ENCODE assay signal across 8 cellular contexts in genomic region chr1:151164732-151165280, GRCh38. TPM values are rescaled to one million over a fixed set of nuclear protein-coding genes. Genes with fewer than 3 reads are reported as not detected.
A peak's percentile ranks its signal among the peaks of the same experiment; 100 is the strongest.
DNase-seq lines count a peak whose midpoint lies in the region; ATAC-seq and TF ChIP-seq lines count a peak whose summit lies in the region.

No MANE protein-coding gene starts in this region.

- H3K9me3 Mint-ChIP-seq in activated CD4-positive, alpha-beta memory T cell treated with anti-CD3 and anti-CD28 coated beads, Interleukin-2, amount 10 ng/mL, durations not matched to agents 7 days and 5 days, result no peaks in the 10 kb centered on the region

- peaks cover 65% of the 10 kb centered on the region for H3K4me1 Mint-ChIP-seq in activated CD4-positive, alpha-beta memory T cell treated with anti-CD3 and anti-CD28 coated beads, Interleukin-2, amount 10 ng/mL, durations not matched to agents 7 days and 5 days

- H3K27ac Mint-ChIP-seq in activated CD4-positive, alpha-beta memory T cell treated with anti-CD3 and anti-CD28 coated beads, Interleukin-2, amount 10 ng/mL, durations not matched to agents 7 days and 5 days, result peak overlapping the region; percentile 83

- no peak for TF ChIP-seq CTCF in GM12875 (IDR thresholded peaks at IDR 0.05; ENCODE audit: borderline replicate concordance, insufficient read depth, low read depth, low read length)
- TF ChIP-seq CTCF in heart left ventricle (IDR thresholded peaks at IDR 0.05), result peak in 1 of 12 donors; percentile 6
- no peak for TF ChIP-seq CTCF in sigmoid colon (IDR thresholded peaks at IDR 0.05)

- WGBS in heart left ventricle, 4 donors, result 15 to 27% (median 19%) methylated on average over 10 to 11 of the region's 11 CpGs
- WGBS in sigmoid colon, 2 donors, result 19 to 52% methylated on average over 11 of the region's 11 CpGs

- no peaks in the 10 kb centered on the region for H3K27me3 Mint-ChIP-seq in activated CD4-positive, alpha-beta memory T cell treated with anti-CD3 and anti-CD28 coated beads, Interleukin-2, amount 10 ng/mL, durations not matched to agents 7 days and 5 days

- H3K36me3 Mint-ChIP-seq in activated CD4-positive, alpha-beta memory T cell treated with anti-CD3 and anti-CD28 coated beads, Interleukin-2, amount 10 ng/mL, durations not matched to agents 7 days and 5 days (ENCODE audit: low read depth), result peaks cover 51% of the 10 kb centered on the region

- H3K36me3 ChIP-seq in heart left ventricle (peaks cover 0 to 66% (median 50%) of the 10 kb centered on the region in 9 donors), sigmoid colon (peaks cover 0 to 56% (median 18%) of the 10 kb centered on the region in 4 donors)

- TF ChIP-seq EP300 in sigmoid colon (IDR thresholded peaks at IDR 0.05), result no peak

- H3K4me3 Mint-ChIP-seq in activated CD4-positive, alpha-beta memory T cell treated with anti-CD3 and anti-CD28 coated beads, Interleukin-2, amount 10 ng/mL, durations not matched to agents 7 days and 5 days, result peak overlapping the region; percentile 85

- H3K4me3 ChIP-seq in GM12875 (ENCODE audit: low read depth, low read length), result peak overlapping the region; percentile 51
- H3K4me3 ChIP-seq in heart left ventricle, result peak overlapping the region; percentile 58 to 91 (median 82)
- H3K4me3 ChIP-seq in sigmoid colon, result peak overlapping the region; percentile 56 to 84 (median 78)

- peak overlapping the region; percentile 73 to 96 (median 93) for H3K27ac ChIP-seq in heart left ventricle
- peak overlapping the region; percentile 84 to 93 (median 92) for H3K27ac ChIP-seq in sigmoid colon

- peaks cover 4 to 52% (median 27%) of the 10 kb centered on the region in 12 donors for H3K4me1 ChIP-seq in heart left ventricle
- peaks cover 0 to 37% (median 26%) of the 10 kb centered on the region in 4 donors for H3K4me1 ChIP-seq in sigmoid colon

- TF ChIP-seq POLR2A in heart left ventricle (IDR thresholded peaks at IDR 0.05), result no peak
- no peak for TF ChIP-seq POLR2A in sigmoid colon (IDR thresholded peaks at IDR 0.05)

- POLR2A ChIA-PET in activated CD4-positive, alpha-beta memory T cell treated with anti-CD3 and anti-CD28 coated beads, Interleukin-2, amount 10 ng/mL, durations not matched to agents 7 days and 5 days (lab: Charles Lee), result interaction anchor here (1.1 to 4.3 kb wide), 4 partner anchors 8 to 158 kb away, joined by 3 to 37 read pairs (median 21); partner anchors contain the start of genes MINDY1, TNFAIP8L2 and VPS72

- CTCF ChIA-PET in activated CD4-positive, alpha-beta memory T cell treated with anti-CD3 and anti-CD28 coated beads, Interleukin-2, amount 10 ng/mL, durations not matched to agents 7 days and 5 days (lab: Charles Lee), result interaction anchor here (0.8 to 2.4 kb wide), 3 partner anchors 8 to 65 kb away, joined by 3 to 10 read pairs (median 5); partner anchors contain the start of gene TNFAIP8L2

- no peaks in the 10 kb centered on the region for H3K9me3 ChIP-seq in heart left ventricle
- no peaks in the 10 kb centered on the region for H3K9me3 ChIP-seq in sigmoid colon

- no peak for DNase-seq in activated CD4-positive, alpha-beta memory T cell treated with anti-CD3 and anti-CD28 coated beads, Interleukin-2, amount 10 ng/mL, durations not matched to agents 7 days and 5 days
- DNase-seq in heart left ventricle (no peak), sigmoid colon (no peak), retina (no peak), GF-D8 (lab: John Stamatoyannopoulos, UW) (no peak)

- ATAC-seq in heart left ventricle (peak; percentile 3 to 20 (median 15)), HG03139 (IDR thresholded peaks at IDR 0.05; ENCODE audit: unreplicated experiment) (no peak), HG02610 (IDR thresholded peaks at IDR 0.05; ENCODE audit: unreplicated experiment) (no peak)

- H3K27me3 ChIP-seq in heart left ventricle (no peaks in the 10 kb centered on the region), sigmoid colon (no peaks in the 10 kb centered on the region)

- intact Hi-C loops in heart left ventricle (cut with DNase I) (loop anchor here in 1 of 10 donors (2.0 kb wide), 1 partner anchor 18 kb away; the partner anchor contains the start of gene SEMA6C), sigmoid colon (cut with DNase I) (loop anchor here (2.0 kb wide), 1 partner anchor 18 kb away; the partner anchor contains the start of gene SEMA6C)

RNA-seq across cellular contexts. Expression of gene LYSMD1, which starts 0.9 kb away (rescaled TPM):
- total RNA-seq in activated CD4-positive, alpha-beta memory T cell treated with anti-CD3 and anti-CD28 coated beads, Interleukin-2, amount 10 ng/mL, durations not matched to agents 7 days and 5 days, result 1 to 10 TPM; 2.0 to 2.1 TPM
- total RNA-seq in heart left ventricle (10 to 100 TPM; 10.1 to 26.8 (median 13.0) TPM), sigmoid colon (10 to 100 TPM; 15.5 to 22.7 (median 19.0) TPM)
- polyA plus RNA-seq in heart left ventricle (10 to 100 TPM in 1 of 2 donors, 1 to 10 TPM in 1; 6.8 to 14.7 TPM), sigmoid colon (1 to 10 TPM; 4.2 to 7.9 (median 7.8) TPM)

RNA-seq across cellular contexts. Expression of gene SCNM1, which starts 1.1 kb away (rescaled TPM):
- 10 to 100 TPM; 63.5 to 67.9 TPM for total RNA-seq in activated CD4-positive, alpha-beta memory T cell treated with anti-CD3 and anti-CD28 coated beads, Interleukin-2, amount 10 ng/mL, durations not matched to agents 7 days and 5 days
- 10 to 100 TPM; 11.5 to 28.4 (median 17.5) TPM for total RNA-seq in heart left ventricle
- polyA plus RNA-seq in heart left ventricle, result 10 to 100 TPM; 33.0 to 44.4 TPM
- total RNA-seq in sigmoid colon, result 10 to 100 TPM; 17.5 to 24.2 (median 19.8) TPM
- 10 to 100 TPM; 35.4 to 42.4 (median 35.6) TPM for polyA plus RNA-seq in sigmoid colon

RNA-seq across cellular contexts. Expression of gene TNFAIP8L2, which starts 8.4 kb away (rescaled TPM):
- total RNA-seq in activated CD4-positive, alpha-beta memory T cell treated with anti-CD3 and anti-CD28 coated beads, Interleukin-2, amount 10 ng/mL, durations not matched to agents 7 days and 5 days, result 10 to 100 TPM; 31.2 to 32.0 TPM
- total RNA-seq in heart left ventricle (1 to 10 TPM in 6 of 9 donors, under 1 TPM in 3; 0.49 to 7.9 (median 1.3) TPM), sigmoid colon (1 to 10 TPM; 1.9 to 9.5 (median 7.5) TPM)
- polyA plus RNA-seq in heart left ventricle (1 to 10 TPM; 1.6 to 2.0 TPM), sigmoid colon (10 to 100 TPM; 11.4 to 12.7 (median 12.6) TPM)

RNA-seq across cellular contexts. Expression of gene TMOD4, which starts 11.0 kb away (rescaled TPM):
- 1 to 10 TPM; 1.5 to 1.9 TPM for total RNA-seq in activated CD4-positive, alpha-beta memory T cell treated with anti-CD3 and anti-CD28 coated beads, Interleukin-2, amount 10 ng/mL, durations not matched to agents 7 days and 5 days
- total RNA-seq in heart left ventricle (under 1 TPM in 3 of 9 donors, not detected in 6; 0.37 to 0.61 (median 0.50) TPM), sigmoid colon (1 to 10 TPM in 1 of 4 donors, not detected in 3; 1.1 TPM)
- polyA plus RNA-seq in heart left ventricle (not detected), sigmoid colon (1 to 10 TPM in 1 of 3 donors, under 1 TPM in 1, not detected in 1; 0.07 to 2.1 TPM)

RNA-seq across cellular contexts. Expression of gene SEMA6C, which starts 18.4 kb away (rescaled TPM):
- 1 to 10 TPM; 1.8 to 2.3 TPM for total RNA-seq in activated CD4-positive, alpha-beta memory T cell treated with anti-CD3 and anti-CD28 coated beads, Interleukin-2, amount 10 ng/mL, durations not matched to agents 7 days and 5 days
- total RNA-seq in heart left ventricle (10 to 100 TPM; 36.4 to 97.1 (median 50.8) TPM), sigmoid colon (10 to 100 TPM in 2 of 4 donors, 1 to 10 TPM in 2; 5.0 to 20.6 (median 7.8) TPM)
- polyA plus RNA-seq in heart left ventricle (10 to 100 TPM; 16.4 to 85.0 TPM), sigmoid colon (1 to 10 TPM in 2 of 3 donors, under 1 TPM in 1; 0.23 to 4.1 (median 1.2) TPM)

Comparison
In these comparisons a context has a peak if more than half of its experiments do, and no peak if none do; other contexts are left out.
1. ATAC-seq: peak in heart left ventricle (4 of 4); none in HG03139 (single experiment) and HG02610 (single experiment).
2. Peak in every context shown above with its lines, with median percentiles within 50 percentile points of each other: H3K4me3 ChIP-seq.